ENCODE assay signal across 19 cellular contexts in the genomic region with DNA sequence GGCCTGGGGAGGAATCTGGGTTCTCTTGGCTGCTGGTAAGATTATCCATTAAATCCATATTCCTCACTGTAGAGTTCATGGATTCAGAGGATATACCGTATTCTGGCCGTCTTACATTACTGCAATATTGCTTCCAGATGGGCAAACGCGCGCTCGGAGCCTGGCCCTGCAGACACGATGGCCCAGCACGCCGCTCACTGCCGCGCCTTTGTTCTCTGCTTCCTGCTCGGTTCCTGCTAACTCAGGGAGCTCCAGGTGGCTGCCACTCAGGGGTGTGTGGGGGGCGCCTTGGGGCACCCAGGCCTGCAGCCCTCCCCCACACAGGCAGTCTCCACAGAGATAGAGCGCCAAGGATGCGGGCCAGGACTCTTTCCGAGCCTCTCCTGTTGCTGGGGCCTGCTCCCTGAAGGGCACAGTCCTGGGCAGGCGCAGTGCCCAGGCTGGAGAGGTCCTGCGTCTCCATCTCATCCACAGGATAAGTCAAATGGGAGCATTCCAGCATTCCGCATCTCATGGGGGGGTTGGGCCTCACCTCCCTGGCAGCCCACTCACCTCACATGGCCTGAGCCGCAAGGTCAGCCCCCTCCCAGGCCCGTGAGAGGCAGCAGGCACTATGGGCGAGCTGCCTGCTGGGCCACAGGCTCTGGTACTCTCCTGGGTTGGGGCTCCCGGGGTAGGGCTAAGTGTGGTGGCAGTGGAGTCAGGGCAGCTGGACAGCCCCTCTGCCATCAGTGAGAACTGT.
"Had no signal": no experiment of that assay in that cellular context is flagged by ENCODE, and none has a peak within 500 bp of the region (broad histone marks: within the 10 kb centered on the region; RNA-seq: fewer than 3 reads in every experiment).

No MANE protein-coding gene starts in this region.

- H3K9ac ChIP-seq: parathyroid adenoma had no signal

- H3K4me3 Mint-ChIP-seq: activated CD4-positive, alpha-beta T cell treated with anti-CD3 and anti-CD28 coated beads, Interleukin-2, amount 10 ng/mL, durations not matched to agents 24 days and 14 days; activated CD8-positive, alpha-beta T cell treated with anti-CD3 and anti-CD28 coated beads for 36 hours; activated naive CD8-positive, alpha-beta T cell treated with anti-CD3 and anti-CD28 coated beads, Interleukin-2, amount 10 ng/mL, durations not matched to agents 7 days and 5 days; activated T-cell treated with anti-CD3 and anti-CD28 coated beads, Interleukin-2, amount 50 U/mL, for 24 hours; central memory CD8-positive, alpha-beta T cell; endodermal cell; natural killer cell had no signal

- H3K27ac Mint-ChIP-seq: activated CD4-positive, alpha-beta T cell treated with anti-CD3 and anti-CD28 coated beads, Interleukin-2, amount 10 ng/mL, durations not matched to agents 24 days and 14 days; activated CD8-positive, alpha-beta T cell treated with anti-CD3 and anti-CD28 coated beads for 36 hours; activated naive CD8-positive, alpha-beta T cell treated with anti-CD3 and anti-CD28 coated beads, Interleukin-2, amount 10 ng/mL, durations not matched to agents 7 days and 5 days; activated T-cell treated with anti-CD3 and anti-CD28 coated beads, Interleukin-2, amount 50 U/mL, for 24 hours; activated T-helper 2 cell treated with anti-CD3 and anti-CD28 coated beads, Interferon-gamma antibody, Interleukin-2, Interleukin-4, amounts not matched to agents 10 μg/mL and 5 μg/mL and 100 μg/mL, durations not matched to agents 14 hours and 24 hours and 36 hours; endodermal cell; natural killer cell had no signal

- H3K9me3 ChIP-seq: colonic mucosa, thyroid gland had no signal

- H3K27me3 Mint-ChIP-seq: activated CD4-positive, alpha-beta T cell treated with anti-CD3 and anti-CD28 coated beads, Interleukin-2, amount 10 ng/mL, durations not matched to agents 24 days and 14 days; activated CD8-positive, alpha-beta T cell treated with anti-CD3 and anti-CD28 coated beads for 36 hours; activated naive CD8-positive, alpha-beta T cell treated with anti-CD3 and anti-CD28 coated beads, Interleukin-2, amount 10 ng/mL, durations not matched to agents 7 days and 5 days; activated T-cell treated with anti-CD3 and anti-CD28 coated beads, Interleukin-2, amount 50 U/mL, for 24 hours had no signal

- H3K27me3 ChIP-seq: colonic mucosa, thyroid gland had no signal

- H3K27ac ChIP-seq: brain microvascular endothelial cell, colonic mucosa, epithelial cell of prostate, parathyroid adenoma, thyroid gland had no signal

- H3K4me3 ChIP-seq: colonic mucosa, thyroid gland had no signal

- H3K36me3 Mint-ChIP-seq: natural killer cell had no signal

- H3K36me3 ChIP-seq: brain microvascular endothelial cell, colonic mucosa, thyroid gland had no signal

- H3K4me1 ChIP-seq: colonic mucosa, parathyroid adenoma, thyroid gland had no signal

- DNase-seq: activated CD4-positive, alpha-beta T cell treated with anti-CD3 and anti-CD28 coated beads, Interleukin-2, amount 10 ng/mL, durations not matched to agents 24 days and 14 days; activated CD8-positive, alpha-beta T cell treated with anti-CD3 and anti-CD28 coated beads for 36 hours; activated naive CD4-positive, alpha-beta T cell treated with Interleukin-2 at 50 U/mL for 16 hours; activated naive CD8-positive, alpha-beta T cell treated with anti-CD3 and anti-CD28 coated beads, Interleukin-2, amount 10 ng/mL, durations not matched to agents 7 days and 5 days; activated T-cell treated with anti-CD3 and anti-CD28 coated beads, Interleukin-2, amount 50 U/mL, for 24 hours; brain microvascular endothelial cell; colonic mucosa; endodermal cell; head of caudate nucleus; kidney glomerular epithelial cell; mesendoderm; natural killer cell; stimulated activated naive CD4-positive, alpha-beta T cell treated with Interleukin-2 at 50 U/mL for 16 hours; T1000; thyroid gland had no signal

- H3K4me1 Mint-ChIP-seq: activated CD4-positive, alpha-beta T cell treated with anti-CD3 and anti-CD28 coated beads, Interleukin-2, amount 10 ng/mL, durations not matched to agents 24 days and 14 days; activated naive CD8-positive, alpha-beta T cell treated with anti-CD3 and anti-CD28 coated beads, Interleukin-2, amount 10 ng/mL, durations not matched to agents 7 days and 5 days; central memory CD8-positive, alpha-beta T cell; natural killer cell had no signal

- ATAC-seq: activated CD8-positive, alpha-beta T cell treated with anti-CD3 and anti-CD28 coated beads for 36 hours; natural killer cell had no signal

- H3K9me3 Mint-ChIP-seq: activated CD4-positive, alpha-beta T cell treated with anti-CD3 and anti-CD28 coated beads, Interleukin-2, amount 10 ng/mL, durations not matched to agents 24 days and 14 days; activated naive CD8-positive, alpha-beta T cell treated with anti-CD3 and anti-CD28 coated beads, Interleukin-2, amount 10 ng/mL, durations not matched to agents 7 days and 5 days; central memory CD8-positive, alpha-beta T cell; natural killer cell had no signal
